8 cellular contexts compared by ENCODE assay signal in genomic region chr7:44581426-44581906, GRCh38. TPM values are rescaled to one million over a fixed set of nuclear protein-coding genes. Genes with fewer than 3 reads are reported as not detected.
DNase-seq lines count a peak whose midpoint lies in the region; ATAC-seq and TF ChIP-seq lines count a peak whose summit lies in the region.

No MANE protein-coding gene starts in this region.

- peak in 2 of 4 donors; percentile 6 to 12 for ATAC-seq in heart left ventricle

- H3K27ac Mint-ChIP-seq in HFFc6 = peak overlapping the region; percentile 95

- H3K27ac ChIP-seq in heart left ventricle = peak overlapping the region; percentile 83 to 99 (median 97)

- H3K9me3 Mint-ChIP-seq in HFFc6 = no peaks in the 10 kb centered on the region

- H3K4me3 ChIP-seq in heart left ventricle = peak overlapping the region; percentile 64 to 98 (median 82)
- peak overlapping the region; percentile 81 for H3K4me3 ChIP-seq in retinal pigment epithelial cell (ENCODE audit: low read length)

- DNase-seq in DMS 273 (lab: John Stamatoyannopoulos, UW; ENCODE audit: unreplicated experiment) (peak; percentile 70), DMS 273 treated with DMSO at 0.1 percent for 48 hours (lab: John Stamatoyannopoulos, UW) (no peak), HFFc6 (no peak), NCI-H69 (lab: John Stamatoyannopoulos, UW) (peak; percentile 71), heart left ventricle (peak in 3 of 5 donors; percentile 29 to 61 (median 47)), retinal pigment epithelial cell (ENCODE audit: low read depth) (no peak), GM03348 (ENCODE audit: low spot score) (no peak)
- peak; percentile 7 for DNase-seq in activated gamma-delta T cell treated with anti-CD3 and anti-CD28 coated beads, Interleukin-2, amount 50 U/mL, for 16 hours (ENCODE audit: low read depth)

- WGBS in heart left ventricle, 4 donors = 5 to 17% (median 6%) methylated on average over 9 to 28 of the region's 28 CpGs

- no peak for TF ChIP-seq POLR2A in heart left ventricle (IDR thresholded peaks at IDR 0.05)

- TF ChIP-seq CTCF in HFFc6 (IDR thresholded peaks at IDR 0.05) (no peak), heart left ventricle (IDR thresholded peaks at IDR 0.05) (no peak), retinal pigment epithelial cell (conservative IDR thresholded peaks at IDR 0.05; ENCODE audit: low read depth, low read length) (no peak)

- peaks cover 21% of the 10 kb centered on the region for H3K4me1 Mint-ChIP-seq in HFFc6 (ENCODE audit: low read depth)

- peaks cover 19% of the 10 kb centered on the region for H3K36me3 Mint-ChIP-seq in HFFc6 (ENCODE audit: low read depth)

- no peaks in the 10 kb centered on the region for H3K27me3 ChIP-seq in heart left ventricle

- H3K4me1 ChIP-seq in heart left ventricle = peaks cover 5 to 29% (median 22%) of the 10 kb centered on the region in 12 donors

- H3K9me3 ChIP-seq in heart left ventricle = no peaks in the 10 kb centered on the region

- H3K27me3 Mint-ChIP-seq in HFFc6 (ENCODE audit: insufficient read depth) = no peaks in the 10 kb centered on the region; the same call in 1 of the 2 replicates

- H3K36me3 ChIP-seq in heart left ventricle = peaks cover 0 to 39% (median 32%) of the 10 kb centered on the region in 9 donors

- peak overlapping the region; percentile 91 for H3K4me3 Mint-ChIP-seq in HFFc6

- intact Hi-C loops in heart left ventricle (cut with DNase I) = loop anchor here in 4 of 10 donors (10.0 kb wide), 4 partner anchors 173 to 553 kb away; partner anchors contain the start of gene TBRG4 (in 1 of the 4)

RNA-seq across cellular contexts. Expression of gene TMED4, which starts 0.6 kb away (rescaled TPM):
- 10 to 100 TPM; 73.7 to 89.7 (median 80.7) TPM for total RNA-seq in HFFc6 (2021; fragmentation: NEBNext Ultra II Directional; extraction: Animal tissue kit (Norgen Biotek cat#: 25700))
- 100 to 1,000 TPM in 2 of 9 donors, 10 to 100 TPM in 7; 55.4 to 129 (median 68.9) TPM for total RNA-seq in heart left ventricle
- polyA plus RNA-seq in heart left ventricle = 10 to 100 TPM; 48.5 to 49.5 TPM

RNA-seq across cellular contexts. Expression of gene DDX56, which starts 7.8 kb away (rescaled TPM):
- total RNA-seq in HFFc6 (2021; fragmentation: NEBNext Ultra II Directional; extraction: Animal tissue kit (Norgen Biotek cat#: 25700)) = 10 to 100 TPM; 62.2 to 81.9 (median 70.1) TPM
- 10 to 100 TPM; 19.4 to 43.4 (median 28.4) TPM for total RNA-seq in heart left ventricle
- 10 to 100 TPM; 34.1 to 39.3 TPM for polyA plus RNA-seq in heart left ventricle

RNA-seq across cellular contexts. Expression of gene OGDH, which starts 25.0 kb away (rescaled TPM):
- total RNA-seq in HFFc6 (2021; fragmentation: NEBNext Ultra II Directional; extraction: Animal tissue kit (Norgen Biotek cat#: 25700)) = 10 to 100 TPM; 77.8 to 88.2 (median 80.2) TPM
- 100 to 1,000 TPM; 394 to 789 (median 635) TPM for total RNA-seq in heart left ventricle
- 100 to 1,000 TPM; 247 to 519 TPM for polyA plus RNA-seq in heart left ventricle

RNA-seq across cellular contexts. Expression of gene NPC1L1, which starts 40.3 kb away (rescaled TPM):
- not detected for total RNA-seq in HFFc6 (2021; fragmentation: NEBNext Ultra II Directional; extraction: Animal tissue kit (Norgen Biotek cat#: 25700))
- total RNA-seq in heart left ventricle = under 1 TPM in 5 of 9 donors, not detected in 4; 0.07 to 0.25 (median 0.14) TPM
- polyA plus RNA-seq in heart left ventricle = under 1 TPM; 0.03 to 0.11 TPM

Comparison
In these comparisons a context has a peak if more than half of its experiments do, and no peak if none do; other contexts are left out.
1. DNase-seq: peak in DMS 273 (single experiment), NCI-H69 (single experiment), activated gamma-delta T cell treated with anti-CD3 and anti-CD28 coated beads, Interleukin-2, amount 50 U/mL, for 16 hours (single experiment) and heart left ventricle (3 of 5); none in DMS 273 treated with DMSO at 0.1 percent for 48 hours (single experiment), HFFc6 (single experiment), retinal pigment epithelial cell (single experiment) and GM03348 (single experiment).
2. RNA of gene OGDH, which starts 25.0 kb away (total RNA-seq): 394 to 789 TPM in heart left ventricle; 77.8 to 88.2 TPM in HFFc6; every median in the first group is over 4 times any median in the second.